1 cellular context compared by ENCODE assay signal in genomic region chr19:1649706-1650626, GRCh38.
TF ChIP-seq lines count a peak whose summit lies in the region.

No MANE protein-coding gene starts in this region.

TF ChIP-seq in A549, 52 proteins besides CTCF, POLR2A, EP300 and RAD21:
- TF ChIP-seq KDM1A (IDR thresholded peaks at IDR 0.05; ENCODE audit: low read depth) (peak; percentile 52; the same call in 1 of the 2 replicates), MYC (IDR thresholded peaks at IDR 0.05; ENCODE audit: borderline replicate concordance, low read length) (no peak)
